Comparison of ENCODE assay signal across 1 cellular context in the genomic region with DNA sequence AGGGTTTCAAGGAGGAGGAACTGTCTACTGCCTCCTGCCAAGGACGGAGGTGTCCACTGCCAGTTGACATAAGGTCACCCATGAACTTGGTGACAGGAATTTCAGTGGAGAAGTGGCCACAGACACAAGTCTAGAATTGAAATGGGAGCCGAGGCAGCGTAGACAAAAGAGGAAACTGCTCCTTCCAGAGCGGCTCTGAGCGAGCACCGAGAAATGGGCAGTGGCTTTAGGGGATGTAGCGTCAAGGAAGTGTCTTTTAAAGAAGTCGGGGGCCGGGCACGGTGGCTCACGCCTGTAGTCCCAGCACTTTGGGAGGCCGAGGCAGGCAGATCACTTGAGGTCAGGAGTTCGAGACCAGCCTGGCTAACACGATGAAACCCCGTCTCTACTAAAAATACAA.
TF ChIP-seq lines count a peak whose summit lies in the region.

No MANE protein-coding gene starts in this region.

TF ChIP-seq in H1, 55 proteins besides CTCF, POLR2A, EP300 and RAD21:
- TF ChIP-seq BRCA1 (IDR thresholded peaks at IDR 0.05; ENCODE audit: low read depth, low read length) (no peak), RBBP5 (IDR thresholded peaks at IDR 0.05; ENCODE audit: borderline replicate concordance, low read depth, low read length) (no peak), CREB1 (IDR thresholded peaks at IDR 0.05) (no peak), BACH1 (IDR thresholded peaks at IDR 0.05; ENCODE audit: low read length) (no peak), RNF2 (IDR thresholded peaks at IDR 0.05; ENCODE audit: borderline replicate concordance, low read depth, low read length, missing control alignments, poor library complexity, severe bottlenecking) (no peak), JUND (IDR thresholded peaks at IDR 0.05; ENCODE audit: low read length) (no peak), NANOG (IDR thresholded peaks at IDR 0.05; ENCODE audit: insufficient read depth, low read depth, low read length, poor library complexity, severe bottlenecking) (no peak), SRF (IDR thresholded peaks at IDR 0.05; ENCODE audit: low read depth, low read length) (no peak), TAF1 (IDR thresholded peaks at IDR 0.05; ENCODE audit: low read depth, low read length) (no peak), FOSL1 (IDR thresholded peaks at IDR 0.05; ENCODE audit: insufficient read depth, low read depth, low read length) (no peak)
- TF ChIP-seq, protein P1, sequence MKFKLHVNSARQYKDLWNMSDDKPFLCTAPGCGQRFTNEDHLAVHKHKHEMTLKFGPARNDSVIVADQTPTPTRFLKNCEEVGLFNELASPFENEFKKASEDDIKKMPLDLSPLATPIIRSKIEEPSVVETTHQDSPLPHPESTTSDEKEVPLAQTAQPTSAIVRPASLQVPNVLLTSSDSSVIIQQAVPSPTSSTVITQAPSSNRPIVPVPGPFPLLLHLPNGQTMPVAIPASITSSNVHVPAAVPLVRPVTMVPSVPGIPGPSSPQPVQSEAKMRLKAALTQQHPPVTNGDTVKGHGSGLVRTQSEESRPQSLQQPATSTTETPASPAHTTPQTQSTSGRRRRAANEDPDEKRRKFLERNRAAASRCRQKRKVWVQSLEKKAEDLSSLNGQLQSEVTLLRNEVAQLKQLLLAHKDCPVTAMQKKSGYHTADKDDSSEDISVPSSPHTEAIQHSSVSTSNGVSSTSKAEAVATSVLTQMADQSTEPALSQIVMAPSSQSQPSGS (IDR thresholded peaks at IDR 0.05; ENCODE audit: low read length) = no peak
